In the genomic region with DNA sequence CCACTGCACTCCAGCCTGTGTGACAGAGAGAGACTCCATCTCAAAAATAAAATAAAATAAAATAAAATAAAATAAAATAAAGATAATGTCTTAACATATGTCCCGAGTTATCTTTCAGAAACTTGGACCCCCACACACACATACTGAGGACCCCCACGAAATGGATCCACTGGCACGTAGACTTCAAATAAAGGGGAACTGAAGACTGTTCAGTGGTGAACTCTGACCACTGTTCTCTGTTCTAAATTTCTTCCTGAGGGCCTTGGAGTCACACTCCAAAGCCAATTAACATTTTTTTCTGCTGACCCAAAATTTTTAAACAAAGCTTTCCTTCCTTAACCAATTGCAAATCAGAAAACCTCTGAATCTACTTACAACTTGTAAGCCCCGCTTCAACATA, we compare ENCODE assay signal across 9 cellular contexts.
"Had no signal": no experiment of that assay in that cellular context is flagged by ENCODE, and none has a peak within 500 bp of the region (broad histone marks: within the 10 kb centered on the region; RNA-seq: fewer than 3 reads in every experiment).

No MANE protein-coding gene starts in this region.

- H3K4me1 Mint-ChIP-seq: IgD-negative memory B cell had no signal

- DNase-seq: GM23248, GOT3, H7, HFFc6, Karpas-422, KBM-7 had no signal

- H3K9me3 Mint-ChIP-seq: HFFc6, IgD-negative memory B cell had no signal

- ATAC-seq: HCT116 had no signal

- FAIRE-seq: HTR-8/SVneo had no signal

- H3K27ac Mint-ChIP-seq: HFFc6, IgD-negative memory B cell had no signal

- H3K4me3 Mint-ChIP-seq: HFFc6, IgD-negative memory B cell had no signal

- H3K36me3 Mint-ChIP-seq: IgD-negative memory B cell had no signal
